Comparison of ENCODE assay signal across 1 cellular context in the genomic region with DNA sequence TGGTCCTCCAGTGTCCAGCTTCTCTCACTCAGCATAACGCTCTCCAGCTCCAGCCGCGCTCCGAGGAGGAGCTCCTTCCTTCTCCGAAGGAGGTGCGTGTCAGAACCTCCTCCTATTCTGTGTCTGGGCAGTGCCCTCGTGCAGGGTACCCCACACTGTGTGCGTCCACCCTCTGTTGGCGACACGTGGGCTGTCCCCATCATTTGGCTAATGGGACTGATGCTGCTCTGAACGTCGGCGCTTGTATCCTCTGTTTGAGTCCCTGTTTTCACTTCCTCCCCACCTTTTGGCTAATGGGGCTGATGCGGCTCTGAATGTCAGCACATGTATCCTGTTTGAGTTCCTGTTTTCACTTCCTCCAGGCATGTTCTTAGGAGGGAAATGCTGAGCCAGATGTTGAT.
TF ChIP-seq lines count a peak whose summit lies in the region.

No MANE protein-coding gene starts in this region.

TF ChIP-seq in GM23338, 12 proteins besides CTCF, POLR2A, EP300 and RAD21 (continued from another document):
- TF ChIP-seq, protein P1, sequence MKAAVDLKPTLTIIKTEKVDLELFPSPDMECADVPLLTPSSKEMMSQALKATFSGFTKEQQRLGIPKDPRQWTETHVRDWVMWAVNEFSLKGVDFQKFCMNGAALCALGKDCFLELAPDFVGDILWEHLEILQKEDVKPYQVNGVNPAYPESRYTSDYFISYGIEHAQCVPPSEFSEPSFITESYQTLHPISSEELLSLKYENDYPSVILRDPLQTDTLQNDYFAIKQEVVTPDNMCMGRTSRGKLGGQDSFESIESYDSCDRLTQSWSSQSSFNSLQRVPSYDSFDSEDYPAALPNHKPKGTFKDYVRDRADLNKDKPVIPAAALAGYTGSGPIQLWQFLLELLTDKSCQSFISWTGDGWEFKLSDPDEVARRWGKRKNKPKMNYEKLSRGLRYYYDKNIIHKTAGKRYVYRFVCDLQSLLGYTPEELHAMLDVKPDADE (IDR thresholded peaks at IDR 0.05) = no peak
- TF ChIP-seq POLR2AphosphoS5 (IDR thresholded peaks at IDR 0.05; ENCODE audit: low read depth) (no peak), NANOG (IDR thresholded peaks at IDR 0.05; ENCODE audit: borderline replicate concordance) (no peak), ZNF114 (CRISPR knock-in tag; IDR thresholded peaks at IDR 0.05) (no peak), CREB1 (CRISPR knock-in tag; IDR thresholded peaks at IDR 0.05; ENCODE audit: low read depth) (no peak)
- TF ChIP-seq, protein P2, sequence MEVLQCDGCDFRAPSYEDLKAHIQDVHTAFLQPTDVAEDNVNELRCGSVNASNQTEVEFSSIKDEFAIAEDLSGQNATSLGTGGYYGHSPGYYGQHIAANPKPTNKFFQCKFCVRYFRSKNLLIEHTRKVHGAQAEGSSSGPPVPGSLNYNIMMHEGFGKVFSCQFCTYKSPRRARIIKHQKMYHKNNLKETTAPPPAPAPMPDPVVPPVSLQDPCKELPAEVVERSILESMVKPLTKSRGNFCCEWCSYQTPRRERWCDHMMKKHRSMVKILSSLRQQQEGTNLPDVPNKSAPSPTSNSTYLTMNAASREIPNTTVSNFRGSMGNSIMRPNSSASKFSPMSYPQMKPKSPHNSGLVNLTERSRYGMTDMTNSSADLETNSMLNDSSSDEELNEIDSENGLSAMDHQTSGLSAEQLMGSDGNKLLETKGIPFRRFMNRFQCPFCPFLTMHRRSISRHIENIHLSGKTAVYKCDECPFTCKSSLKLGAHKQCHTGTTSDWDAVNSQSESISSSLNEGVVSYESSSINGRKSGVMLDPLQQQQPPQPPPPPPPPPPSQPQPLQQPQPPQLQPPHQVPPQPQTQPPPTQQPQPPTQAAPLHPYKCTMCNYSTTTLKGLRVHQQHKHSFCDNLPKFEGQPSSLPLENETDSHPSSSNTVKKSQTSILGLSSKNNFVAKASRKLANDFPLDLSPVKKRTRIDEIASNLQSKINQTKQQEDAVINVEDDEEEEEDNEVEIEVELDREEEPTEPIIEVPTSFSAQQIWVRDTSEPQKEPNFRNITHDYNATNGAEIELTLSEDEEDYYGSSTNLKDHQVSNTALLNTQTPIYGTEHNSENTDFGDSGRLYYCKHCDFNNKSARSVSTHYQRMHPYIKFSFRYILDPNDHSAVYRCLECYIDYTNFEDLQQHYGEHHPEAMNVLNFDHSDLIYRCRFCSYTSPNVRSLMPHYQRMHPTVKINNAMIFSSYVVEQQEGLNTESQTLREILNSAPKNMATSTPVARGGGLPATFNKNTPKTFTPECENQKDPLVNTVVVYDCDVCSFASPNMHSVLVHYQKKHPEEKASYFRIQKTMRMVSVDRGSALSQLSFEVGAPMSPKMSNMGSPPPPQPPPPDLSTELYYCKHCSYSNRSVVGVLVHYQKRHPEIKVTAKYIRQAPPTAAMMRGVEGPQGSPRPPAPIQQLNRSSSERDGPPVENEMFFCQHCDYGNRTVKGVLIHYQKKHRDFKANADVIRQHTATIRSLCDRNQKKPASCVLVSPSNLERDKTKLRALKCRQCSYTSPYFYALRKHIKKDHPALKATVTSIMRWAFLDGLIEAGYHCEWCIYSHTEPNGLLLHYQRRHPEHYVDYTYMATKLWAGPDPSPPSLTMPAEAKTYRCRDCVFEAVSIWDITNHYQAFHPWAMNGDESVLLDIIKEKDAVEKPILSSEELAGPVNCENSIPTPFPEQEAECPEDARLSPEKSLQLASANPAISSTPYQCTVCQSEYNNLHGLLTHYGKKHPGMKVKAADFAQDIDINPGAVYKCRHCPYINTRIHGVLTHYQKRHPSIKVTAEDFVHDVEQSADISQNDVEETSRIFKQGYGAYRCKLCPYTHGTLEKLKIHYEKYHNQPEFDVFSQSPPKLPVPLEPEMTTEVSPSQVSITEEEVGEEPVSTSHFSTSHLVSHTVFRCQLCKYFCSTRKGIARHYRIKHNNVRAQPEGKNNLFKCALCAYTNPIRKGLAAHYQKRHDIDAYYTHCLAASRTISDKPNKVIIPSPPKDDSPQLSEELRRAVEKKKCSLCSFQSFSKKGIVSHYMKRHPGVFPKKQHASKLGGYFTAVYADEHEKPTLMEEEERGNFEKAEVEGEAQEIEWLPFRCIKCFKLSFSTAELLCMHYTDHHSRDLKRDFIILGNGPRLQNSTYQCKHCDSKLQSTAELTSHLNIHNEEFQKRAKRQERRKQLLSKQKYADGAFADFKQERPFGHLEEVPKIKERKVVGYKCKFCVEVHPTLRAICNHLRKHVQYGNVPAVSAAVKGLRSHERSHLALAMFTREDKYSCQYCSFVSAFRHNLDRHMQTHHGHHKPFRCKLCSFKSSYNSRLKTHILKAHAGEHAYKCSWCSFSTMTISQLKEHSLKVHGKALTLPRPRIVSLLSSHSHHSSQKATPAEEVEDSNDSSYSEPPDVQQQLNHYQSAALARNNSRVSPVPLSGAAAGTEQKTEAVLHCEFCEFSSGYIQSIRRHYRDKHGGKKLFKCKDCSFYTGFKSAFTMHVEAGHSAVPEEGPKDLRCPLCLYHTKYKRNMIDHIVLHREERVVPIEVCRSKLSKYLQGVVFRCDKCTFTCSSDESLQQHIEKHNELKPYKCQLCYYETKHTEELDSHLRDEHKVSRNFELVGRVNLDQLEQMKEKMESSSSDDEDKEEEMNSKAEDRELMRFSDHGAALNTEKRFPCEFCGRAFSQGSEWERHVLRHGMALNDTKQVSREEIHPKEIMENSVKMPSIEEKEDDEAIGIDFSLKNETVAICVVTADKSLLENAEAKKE (CRISPR knock-in tag; IDR thresholded peaks at IDR 0.05) = no peak
TF ChIP-seq in GM23338: peak in this region for 0.
